20 cellular contexts compared by ENCODE assay signal in the genomic region with DNA sequence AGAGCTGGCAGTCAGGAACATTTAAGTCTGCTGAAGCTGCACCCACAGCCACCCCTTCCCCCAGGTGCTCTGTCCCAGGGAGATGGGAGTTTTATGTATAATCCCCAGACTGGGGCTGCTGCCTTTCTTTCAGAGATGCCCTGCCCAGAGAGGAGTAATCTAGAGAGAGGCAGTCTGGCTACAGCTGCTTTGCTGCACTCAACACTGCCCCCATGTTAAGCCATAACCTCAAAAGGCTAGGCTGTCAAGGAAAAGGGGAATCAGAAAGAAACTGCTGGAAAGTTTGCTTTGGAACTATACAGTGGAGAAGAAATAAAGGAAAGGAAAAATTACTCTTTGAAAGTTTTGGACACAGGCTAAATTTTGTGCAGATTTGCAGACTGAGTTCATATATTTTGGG.
DNase-seq lines count a peak whose midpoint lies in the region; ATAC-seq and TF ChIP-seq lines count a peak whose summit lies in the region.
"Had no signal": no experiment of that assay in that cellular context is flagged by ENCODE, and none has a peak within 500 bp of the region (broad histone marks: within the 10 kb centered on the region; RNA-seq: fewer than 3 reads in every experiment).

No MANE protein-coding gene starts in this region.

- CTCF ChIA-PET in A673 (lab: Charles Lee) = no interaction called here

- no peak overlapping the region for H3K23ac ChIP-seq in H9 (ENCODE audit: insufficient read length, low read depth, low read length)

- H2BK15ac ChIP-seq in H9 (ENCODE audit: low read depth, low read length) = no peak overlapping the region

- TF ChIP-seq CTCF in A673 (conservative IDR thresholded peaks at IDR 0.05; ENCODE audit: low read depth, low read length) = peak; percentile 30; the same call in 1 of the 2 replicates
- TF ChIP-seq CTCF in H9 (conservative IDR thresholded peaks at IDR 0.05) = peak; percentile 34; the same call in 2 of the 3 replicates
- TF ChIP-seq CTCF in epithelial cell of proximal tubule (conservative IDR thresholded peaks at IDR 0.05; ENCODE audit: low read depth, low read length) = peak; percentile 19
- TF ChIP-seq CTCF in prostate gland (IDR thresholded peaks at IDR 0.05) = no peak

- ATAC-seq in HG03342 (IDR thresholded peaks at IDR 0.05; ENCODE audit: unreplicated experiment) = no peak
- no peak for ATAC-seq in GM21528 (IDR thresholded peaks at IDR 0.05; ENCODE audit: low FRiP score, unreplicated experiment)
- ATAC-seq: HepG2 had no signal

- no peaks in the 10 kb centered on the region for H3K79me1 ChIP-seq in H9 (ENCODE audit: insufficient read depth, low read depth, low read length, poor library complexity, severe bottlenecking)

- no peaks in the 10 kb centered on the region for H3K9me3 ChIP-seq in A673 (ENCODE audit: low read depth, low read length, poor library complexity, severe bottlenecking)
- no peaks in the 10 kb centered on the region for H3K9me3 ChIP-seq in H9 (ENCODE audit: control insufficient read depth, low read depth, low read length)
- no peaks in the 10 kb centered on the region for H3K9me3 ChIP-seq in prostate gland

- no peak overlapping the region for H2BK12ac ChIP-seq in H9 (ENCODE audit: insufficient read length, low read depth, low read length)

- no peaks in the 10 kb centered on the region for H3K79me2 ChIP-seq in H9 (ENCODE audit: insufficient read depth, low read length)

- no peak overlapping the region for H3K14ac ChIP-seq in H9 (ENCODE audit: insufficient read depth, low read length)

- H3K36me3 ChIP-seq in A673 (ENCODE audit: insufficient read depth, low read length, poor library complexity, severe bottlenecking) (no peaks in the 10 kb centered on the region), prostate gland (no peaks in the 10 kb centered on the region)

- H3K4me3 ChIP-seq in A673 (ENCODE audit: low read depth, low read length, poor library complexity, severe bottlenecking) = no peak overlapping the region
- H3K4me3 ChIP-seq in epithelial cell of proximal tubule (ENCODE audit: low read depth, low read length) = no peak overlapping the region
- H3K4me3 ChIP-seq in prostate gland = no peak overlapping the region

- H2BK20ac ChIP-seq in H9 (ENCODE audit: low read depth, low read length, poor library complexity, severe bottlenecking) = no peak overlapping the region

- no peak overlapping the region for H3K56ac ChIP-seq in H9 (ENCODE audit: insufficient read length, low read depth, low read length)

- H3K9me3 Mint-ChIP-seq in H9 = peaks cover 6 to 10% of the 10 kb centered on the region in 2 experiments; a peak in 4 of 5 replicates

- no peak overlapping the region for H3K27ac ChIP-seq in A673 (ENCODE audit: low read depth, low read length, poor library complexity, severe bottlenecking)
- H3K27ac ChIP-seq in H9 (ENCODE audit: insufficient read length, low read depth, low read length) = no peak overlapping the region
- no peak overlapping the region for H3K27ac ChIP-seq in prostate gland

- peaks cover 3% of the 10 kb centered on the region; the same call in 1 of the 2 replicates for H3K27me3 Mint-ChIP-seq in H9 (ENCODE audit: low read depth)

- POLR2A ChIA-PET in A673 (lab: Charles Lee; ENCODE audit: low non-redundant PET) = no interaction called here

- no peak overlapping the region for H3K4me2 ChIP-seq in H9 (ENCODE audit: insufficient read depth, insufficient read length, low read length)

- no peak overlapping the region for H2BK120ac ChIP-seq in H9 (ENCODE audit: low read depth, low read length, poor library complexity, severe bottlenecking)

- peaks cover 21% of the 10 kb centered on the region in 2 experiments for H3K4me1 Mint-ChIP-seq in H9
- H3K4me1 Mint-ChIP-seq: CD4-positive, CD25-positive, alpha-beta regulatory T cell had no signal

- no peak for DNase-seq in A673 (ENCODE audit: low spot score)
- DNase-seq in H9 = no peak
- DNase-seq in SK-MEL-5 (ENCODE audit: low read depth, low spot score) = peak; percentile 22
- no peak for DNase-seq in epithelial cell of proximal tubule (ENCODE audit: low read depth)
- no peak for DNase-seq in prostate gland (ENCODE audit: low spot score)
- DNase-seq in GM19238 (ENCODE audit: insufficient read length, low spot score) = no peak
- DNase-seq: CD4-positive, CD25-positive, alpha-beta regulatory T cell; COR-L47; DMS 273 treated with DMSO at 0.1 percent for 48 hours; GDM1; GOT3; KG1; NCI-H1417; NCI-H187; NCI-H226; NCI-H524; SW 1271 had no signal

- no peak overlapping the region for H2AFZ ChIP-seq in H9 (ENCODE audit: low read length)

- intact Hi-C loops in A673 (cut with micrococcal nuclease; ENCODE audit: unreplicated experiment) (no loop called here), prostate gland (cut with DNase I) (no loop called here)

- no peak overlapping the region for H3K27ac Mint-ChIP-seq in H9
- H3K27ac Mint-ChIP-seq: CD4-positive, CD25-positive, alpha-beta regulatory T cell had no signal

- H3K4ac ChIP-seq in H9 (ENCODE audit: low read depth, low read length) = no peak overlapping the region

- BruUV-seq in A673 (replicated peaks; lab: Mats Ljungman, UMichigan) = no TSS peak

- H3K4me3 Mint-ChIP-seq in H9 = no peak overlapping the region

- no peak overlapping the region for H4K91ac ChIP-seq in H9 (ENCODE audit: insufficient read length, low read depth, low read length)

- H3K4me1 ChIP-seq in A673 (ENCODE audit: insufficient read depth, low read length, poor library complexity, severe bottlenecking) = no peaks in the 10 kb centered on the region
- no peaks in the 10 kb centered on the region for H3K4me1 ChIP-seq in H9 (ENCODE audit: insufficient read depth, low read length)
- no peaks in the 10 kb centered on the region for H3K4me1 ChIP-seq in prostate gland (replicated peaks)

- in situ Hi-C loops in SK-MEL-5 (cut with HindIII; ENCODE audit: low pct_unique_long_range_greater_than_20kb, low sequenced_read_pairs) = no loop called here

- H4K20me1 ChIP-seq in H9 (ENCODE audit: control insufficient read depth, insufficient read depth, insufficient read length) = no peaks in the 10 kb centered on the region

- TF ChIP-seq POLR2A in prostate gland (IDR thresholded peaks at IDR 0.05) = no peak

- no peak overlapping the region for H4K8ac ChIP-seq in H9 (replicated peaks; ENCODE audit: insufficient read length, low read depth, low read length)

- H3T11ph ChIP-seq in H9 (ENCODE audit: low read length) = no peak overlapping the region

- H3K9ac ChIP-seq in H9 (ENCODE audit: extremely low read depth, insufficient read length, low read length) = no peak overlapping the region

- H3K18ac ChIP-seq in H9 (ENCODE audit: insufficient read length, low read depth, low read length) = no peak overlapping the region

- H2BK5ac ChIP-seq in H9 (ENCODE audit: insufficient read length, low read length) = no peak overlapping the region

- H3K23me2 ChIP-seq in H9 (ENCODE audit: insufficient read length, low read depth, low read length, poor library complexity, severe bottlenecking) = no peaks in the 10 kb centered on the region

- H3K36me3 Mint-ChIP-seq in H9 (ENCODE audit: insufficient read depth in 1 of 3, low read depth in 3 of 3) = peaks cover 0 to 6% (median 0%) of the 10 kb centered on the region in 3 experiments; a peak in 2 of 7 replicates
- H3K36me3 Mint-ChIP-seq: CD4-positive, CD25-positive, alpha-beta regulatory T cell had no signal

- H4K5ac ChIP-seq in H9 (ENCODE audit: insufficient read length, low read depth, low read length) = no peak overlapping the region

- H3K27me3 ChIP-seq in A673 (replicated peaks; ENCODE audit: insufficient read depth, low read depth, low read length, poor library complexity) = no peaks in the 10 kb centered on the region
- H3K27me3 ChIP-seq in H9 (ENCODE audit: insufficient read depth, low read length) = no peaks in the 10 kb centered on the region
- no peaks in the 10 kb centered on the region for H3K27me3 ChIP-seq in prostate gland (replicated peaks; ENCODE audit: insufficient read depth)

- no peak overlapping the region for H2AK5ac ChIP-seq in H9 (ENCODE audit: insufficient read length, low read length)

Comparison
In these comparisons a context has a peak if more than half of its experiments do, and no peak if none do; other contexts are left out.
1. CTCF ChIP-seq: peak in A673 (single experiment), H9 (single experiment) and epithelial cell of proximal tubule (single experiment); none in prostate gland (0 of 4).